15 cellular contexts compared by ENCODE assay signal in genomic region chr14:101350021-101350420, GRCh38.
DNase-seq lines count a peak whose midpoint lies in the region; TF ChIP-seq lines count a peak whose summit lies in the region.
"Had no signal": no experiment of that assay in that cellular context is flagged by ENCODE, and none has a peak within 500 bp of the region (broad histone marks: within the 10 kb centered on the region; RNA-seq: fewer than 3 reads in every experiment).

No MANE protein-coding gene starts in this region.

- no peaks in the 10 kb centered on the region for H3K4me1 Mint-ChIP-seq in immature natural killer cell

- H3K4me3 Mint-ChIP-seq in immature natural killer cell: no peak overlapping the region
- H3K4me3 Mint-ChIP-seq: GM23338 had no signal

- H3K4me1 ChIP-seq in stomach (no peaks in the 10 kb centered on the region), vagina (peaks cover 10% of the 10 kb centered on the region)
- H3K4me1 ChIP-seq: BLaER1 had no signal

- peak; percentile 8 for DNase-seq in activated effector memory CD4-positive, alpha-beta T cell treated with anti-CD3 and anti-CD28 coated beads, Interleukin-2, amount 50 U/mL, for 16 hours
- no peak for DNase-seq in activated effector memory CD4-positive, alpha-beta T cell treated with Interleukin-2 at 50 U/mL for 16 hours
- DNase-seq in posterior vena cava (ENCODE audit: low spot score) (peak; percentile 73), stomach (peak; percentile 5), vagina (ENCODE audit: extremely low spot score in 2 of 2) (peak in 1 of 2 donors; percentile 80), medulla oblongata (ENCODE audit: extremely low spot score) (no peak), HuH-7 (ENCODE audit: low spot score) (no peak), immature natural killer cell (no peak)
- DNase-seq: 8988T, AML-193, DMS53, H7 had no signal

- H3K27me3 ChIP-seq in stomach: no peaks in the 10 kb centered on the region
- no peaks in the 10 kb centered on the region for H3K27me3 ChIP-seq in vagina
- H3K27me3 ChIP-seq: BLaER1 had no signal

- no peaks in the 10 kb centered on the region for H3K36me3 Mint-ChIP-seq in immature natural killer cell

- intact Hi-C loops in posterior vena cava (cut with DNase I) (no loop called here), stomach (cut with DNase I; ENCODE audit: low total_unique reads) (no loop called here), vagina (cut with DNase I) (no loop called here)

- TF ChIP-seq POLR2A in stomach (IDR thresholded peaks at IDR 0.05): no peak
- no peak for TF ChIP-seq POLR2A in vagina (IDR thresholded peaks at IDR 0.05)

- WGBS in stomach, 5 donors: 79 to 87% (median 85%) methylated on average over 3 to 4 of the region's 4 CpGs

- peaks cover 0 to 2% (median 0%) of the 10 kb centered on the region in 6 donors for H3K9me3 Mint-ChIP-seq in immature natural killer cell

- H3K36me3 ChIP-seq in stomach (no peaks in the 10 kb centered on the region), vagina (no peaks in the 10 kb centered on the region)

- no peak for TF ChIP-seq EP300 in stomach (IDR thresholded peaks at IDR 0.05)

- no peak overlapping the region for H3K27ac Mint-ChIP-seq in immature natural killer cell
- H3K27ac Mint-ChIP-seq: GM23338 had no signal

- peaks cover 0 to 8% (median 0%) of the 10 kb centered on the region in 3 donors for H3K27me3 Mint-ChIP-seq in immature natural killer cell (ENCODE audit: low read depth in 3 of 3)

- no peak overlapping the region for H3K4me3 ChIP-seq in stomach
- H3K4me3 ChIP-seq in vagina: no peak overlapping the region
- H3K4me3 ChIP-seq: BLaER1, GM12878, GM23338 had no signal

- TF ChIP-seq CTCF in stomach (IDR thresholded peaks at IDR 0.05): no peak
- TF ChIP-seq CTCF in vagina (IDR thresholded peaks at IDR 0.05): no peak

- peaks cover 0 to 23% (median 17%) of the 10 kb centered on the region in 4 donors for H3K9me3 ChIP-seq in stomach
- H3K9me3 ChIP-seq in vagina: no peaks in the 10 kb centered on the region

- H3K27ac ChIP-seq in stomach (no peak overlapping the region), vagina (peak overlapping the region; percentile 44)
- H3K27ac ChIP-seq: BLaER1 had no signal

Comparison
In these comparisons a context has a peak if more than half of its experiments do, and no peak if none do; other contexts are left out.
1. DNase-seq: peak in activated effector memory CD4-positive, alpha-beta T cell treated with anti-CD3 and anti-CD28 coated beads, Interleukin-2, amount 50 U/mL, for 16 hours (single experiment), posterior vena cava (single experiment) and stomach (single experiment); none in activated effector memory CD4-positive, alpha-beta T cell treated with Interleukin-2 at 50 U/mL for 16 hours (single experiment), medulla oblongata (single experiment), HuH-7 (single experiment) and immature natural killer cell (0 of 3).